Comparison of ENCODE assay signal across 16 cellular contexts in the genomic region with DNA sequence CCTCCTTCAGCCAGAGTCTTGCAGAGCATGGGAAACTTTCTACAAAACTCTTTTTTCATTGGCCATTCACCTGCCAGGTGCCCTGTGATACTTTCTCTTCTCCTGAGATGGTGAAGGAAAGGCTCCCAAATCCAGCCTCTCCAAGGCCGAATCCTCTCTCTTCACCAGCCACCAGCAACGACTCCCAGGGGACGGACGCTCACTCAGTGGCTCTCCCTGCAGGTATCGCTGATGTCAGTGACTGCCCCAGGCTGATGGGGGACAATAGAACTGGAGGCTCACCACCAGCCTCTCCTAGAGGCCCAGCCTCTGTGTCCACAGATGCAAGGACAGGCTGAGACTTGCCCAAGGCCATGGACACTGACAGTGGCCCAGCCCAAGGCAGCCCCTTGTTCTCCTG.
"Had no signal": no experiment of that assay in that cellular context is flagged by ENCODE, and none has a peak within 500 bp of the region (broad histone marks: within the 10 kb centered on the region; RNA-seq: fewer than 3 reads in every experiment).

No MANE protein-coding gene starts in this region.

- H3K4me1 Mint-ChIP-seq: naive B cell, nephron had no signal

- DNase-seq: cerebellar nuclear complex; effector CD4-positive, alpha-beta T cell; endodermal cell; erythroblast; heart left ventricle; hippocampal formation; kidney glomerular epithelial cell; naive B cell; sigmoid colon; stimulated activated CD4-positive, alpha-beta T cell treated with anti-CD3 and anti-CD28 coated beads, Interleukin-2, amount 100 ng/mL, for 24 hours; stimulated activated CD4-positive, alpha-beta T cell treated with anti-CD3 and anti-CD28 coated beads, Interleukin-4, amount 100 ng/mL, for 4 hours; stimulated activated naive CD4-positive, alpha-beta T cell treated with Interleukin-2 at 50 U/mL for 16 hours; trophoblast cell had no signal

- H3K27me3 Mint-ChIP-seq: naive B cell had no signal

- H3K4me3 Mint-ChIP-seq: endodermal cell, mesothelial cell of epicardium, naive B cell, nephron had no signal

- H3K27ac Mint-ChIP-seq: endodermal cell, mesothelial cell of epicardium, naive B cell, nephron had no signal

- ATAC-seq: left lobe of liver had no signal
